In genomic region chr14:102803139-102803538, GRCh38 we compare ENCODE assay signal across 23 cellular contexts. TPM values are rescaled to one million over a fixed set of nuclear protein-coding genes. Genes with fewer than 3 reads are reported as not detected.
DNase-seq lines count a peak whose midpoint lies in the region; ATAC-seq, FAIRE-seq and TF ChIP-seq lines count a peak whose summit lies in the region.
"Had no signal": no experiment of that assay in that cellular context is flagged by ENCODE, and none has a peak within 500 bp of the region (broad histone marks: within the 10 kb centered on the region; RNA-seq: fewer than 3 reads in every experiment).

No MANE protein-coding gene starts in this region.

- no peak overlapping the region for H4K91ac ChIP-seq in H1 (replicated peaks; ENCODE audit: insufficient read length, low read length)

- WGBS in H1 (ENCODE audit: extremely low coverage in 1 of 2, insufficient coverage in 1 of 2, insufficient read length in 1 of 2, insufficient replicate concordance in 2 of 2, low coverage in 1 of 2, low lambda C conversion rate in 2 of 2, missing lambda C conversion rate in 1 of 2), 2 experiments: 93% methylated on average over 4 of the region's 4 CpGs; no CpG with 5 or more reads in 1 of the 2 experiments
- WGBS in thyroid gland, 2 donors: 39 to 47% methylated on average over 4 of the region's 4 CpGs

- intact Hi-C loops in thyroid gland (cut with DNase I): no loop called here

- H3K4ac ChIP-seq in H1 (replicated peaks; ENCODE audit: insufficient read length, low read depth, low read length): no peak overlapping the region

- H3K79me2 ChIP-seq in H1 (ENCODE audit: control insufficient read depth in 1 of 2, insufficient read depth in 2 of 2, low read length in 2 of 2): 0 out of 4 replicates have a peak, but pooled peaks cover 0 to 2% of the 10 kb centered on the region in 2 experiments

- H4K5ac ChIP-seq in H1 (ENCODE audit: insufficient read length, low read depth, low read length): no peak overlapping the region

- 0 out of 2 replicates have a peak overlapping the region, but pooled peaks have one; percentile 11 for H2AK5ac ChIP-seq in H1 (ENCODE audit: low read depth, low read length)

- TF ChIP-seq POLR2A in H1 (IDR thresholded peaks at IDR 0.05; ENCODE audit: control extremely low read depth in 1 of 2, low read depth in 2 of 2, low read length in 2 of 2) (no peak), thyroid gland (IDR thresholded peaks at IDR 0.05) (no peak)

- H3K36me3 ChIP-seq in H1 (ENCODE audit: control insufficient read depth in 2 of 4, insufficient read depth in 4 of 4, low read length in 3 of 4) (no peaks in the 10 kb centered on the region), thyroid gland (no peaks in the 10 kb centered on the region)
- H3K36me3 ChIP-seq: esophagus squamous epithelium, WERI-Rb-1 had no signal

- no peak overlapping the region for H4K8ac ChIP-seq in H1 (ENCODE audit: extremely low read depth, insufficient read depth, low read length)

- 0 out of 2 replicates have a peak overlapping the region, but pooled peaks have one; percentile 29 for H2BK15ac ChIP-seq in H1 (ENCODE audit: low read length)

- H3K4me1 ChIP-seq in H1 (replicated peaks in 1 of 4; ENCODE audit: control insufficient read depth in 3 of 4, insufficient read depth in 4 of 4, low read length in 3 of 4) (peaks cover 3 to 13% (median 8%) of the 10 kb centered on the region in 4 experiments; a peak in 5 of 7 replicates), thyroid gland (peaks cover 20 to 37% of the 10 kb centered on the region in 2 donors)
- H3K4me1 ChIP-seq: parathyroid adenoma had no signal

- no peak overlapping the region for H2BK120ac ChIP-seq in H1 (replicated peaks; ENCODE audit: low read depth, low read length)

- H2BK5ac ChIP-seq in H1 (ENCODE audit: low read depth, low read length): no peak overlapping the region

- H2AFZ ChIP-seq in H1 (ENCODE audit: low read length): no peak overlapping the region
- H2AFZ ChIP-seq: parathyroid adenoma had no signal

- no peaks in the 10 kb centered on the region for H3K27me3 Mint-ChIP-seq in activated naive CD4-positive, alpha-beta T cell treated with anti-CD3 and anti-CD28 coated beads, Interleukin-2, amount 50 U/mL, for 24 hours
- H3K27me3 Mint-ChIP-seq in T-helper 17 cell: no peaks in the 10 kb centered on the region

- TF ChIP-seq CTCF in H1 (IDR thresholded peaks at IDR 0.05; ENCODE audit: control extremely low read depth in 1 of 3, insufficient read depth in 1 of 3, low read depth in 1 of 3, low read length in 3 of 3) (no peak), thyroid gland (IDR thresholded peaks at IDR 0.05) (no peak)

- peaks cover 0 to 4% of the 10 kb centered on the region in 2 experiments for H4K20me1 ChIP-seq in H1 (replicated peaks in 1 of 2; ENCODE audit: control insufficient read depth in 1 of 2, insufficient read depth in 2 of 2, low read length in 2 of 2)

- H3K36me3 Mint-ChIP-seq in activated naive CD4-positive, alpha-beta T cell treated with anti-CD3 and anti-CD28 coated beads, Interleukin-2, amount 50 U/mL, for 24 hours: peaks cover 16% of the 10 kb centered on the region
- H3K36me3 Mint-ChIP-seq in T-helper 17 cell (ENCODE audit: low read depth): no peaks in the 10 kb centered on the region

- H3K4me3 ChIP-seq in H1 (ENCODE audit: extremely low read depth in 1 of 4, insufficient read depth in 2 of 4, low read depth in 3 of 4, low read length in 4 of 4) (no peak overlapping the region), thyroid gland (replicated peaks in 1 of 3) (no peak overlapping the region)
- H3K4me3 ChIP-seq: esophagus squamous epithelium had no signal

- no peak overlapping the region for H3K14ac ChIP-seq in H1 (ENCODE audit: insufficient read length)

- DNase-seq in activated naive CD4-positive, alpha-beta T cell treated with anti-CD3 and anti-CD28 coated beads, Interleukin-2, amount 50 U/mL, for 16 hours: no peak
- DNase-seq in T-helper 17 cell: no peak
- DNase-seq in H1 (ENCODE audit: low read depth in 1 of 2, low spot score in 2 of 2): no peak
- DNase-seq in thyroid gland: peak; percentile 78 to 79
- no peak for DNase-seq in NCI-H1436 treated with DMSO at 0.1 percent for 48 hours (lab: John Stamatoyannopoulos, UW)
- no peak for DNase-seq in middle frontal gyrus (ENCODE audit: extremely low spot score, low spot score)
- DNase-seq in GDM1 (lab: John Stamatoyannopoulos, UW): no peak
- DNase-seq: activated CD8-positive, alpha-beta memory T cell treated with anti-CD3 and anti-CD28 coated beads, Interleukin-2, amount 50 U/mL, for 4 hours; Calu3; cerebellar nuclear complex; effector CD8-positive, alpha-beta T cell; esophagus squamous epithelium; GF-D8; Kasumi-1; NCI-H1105; NCI-H69; stimulated activated CD4-positive, alpha-beta T cell treated with anti-CD3 and anti-CD28 coated beads, Interleukin-1b, Interleukin-23, amount 100 ng/mL, for 48 hours; SW 1271; WERI-Rb-1 had no signal

- no peak overlapping the region for H3K27ac ChIP-seq in H1 (ENCODE audit: low read depth, low read length)
- H3K27ac ChIP-seq in thyroid gland: peak overlapping the region; percentile 4 to 41 (median 36)
- H3K27ac ChIP-seq: esophagus squamous epithelium, parathyroid adenoma, WERI-Rb-1 had no signal

- ATAC-seq in T-helper 17 cell: no peak

- H3K79me1 ChIP-seq in H1 (ENCODE audit: low read depth, low read length): peaks cover 2% of the 10 kb centered on the region; the same call in 1 of the 2 replicates

- CTCF ChIA-PET in H1 (lab: Charles Lee; ENCODE audit: partially characterized antibody): interaction anchor here (0.6 to 1.5 kb wide), 5 partner anchors 18 to 760 kb away, joined by 3 to 6 read pairs (median 5); partner anchors contain the start of gene COA8

- POLR2A ChIA-PET in H1 (lab: Charles Lee; ENCODE audit: partially characterized antibody): no interaction called here

- peaks cover 69% of the 10 kb centered on the region for H3K4me1 Mint-ChIP-seq in activated naive CD4-positive, alpha-beta T cell treated with anti-CD3 and anti-CD28 coated beads, Interleukin-2, amount 50 U/mL, for 24 hours
- H3K4me1 Mint-ChIP-seq in T-helper 17 cell: peaks cover 50% of the 10 kb centered on the region

- H3K27ac Mint-ChIP-seq in activated naive CD4-positive, alpha-beta T cell treated with anti-CD3 and anti-CD28 coated beads, Interleukin-2, amount 50 U/mL, for 24 hours: no peak overlapping the region
- peak overlapping the region; percentile 32 for H3K27ac Mint-ChIP-seq in T-helper 17 cell

- H3K27me3 ChIP-seq in H1 (replicated peaks in 1 of 4; ENCODE audit: control insufficient read depth in 3 of 4, extremely low read depth in 1 of 4, insufficient read depth in 3 of 4, low read length in 3 of 4) (no peaks in the 10 kb centered on the region), thyroid gland (no peaks in the 10 kb centered on the region)
- H3K27me3 ChIP-seq: esophagus squamous epithelium had no signal

- FAIRE-seq in H1 (lab: Jason Lieb, UNC): no peak
- FAIRE-seq: GM12891, urothelium cell line had no signal

- H3K4me3 Mint-ChIP-seq in activated naive CD4-positive, alpha-beta T cell treated with anti-CD3 and anti-CD28 coated beads, Interleukin-2, amount 50 U/mL, for 24 hours: peak overlapping the region; percentile 41
- peak overlapping the region; percentile 50 for H3K4me3 Mint-ChIP-seq in T-helper 17 cell

- H3K9me3 Mint-ChIP-seq in activated naive CD4-positive, alpha-beta T cell treated with anti-CD3 and anti-CD28 coated beads, Interleukin-2, amount 50 U/mL, for 24 hours: no peaks in the 10 kb centered on the region

- H3K23ac ChIP-seq in H1 (ENCODE audit: insufficient read length): no peak overlapping the region

- no peak overlapping the region for H2BK20ac ChIP-seq in H1 (ENCODE audit: low read length)

- H2BK12ac ChIP-seq in H1 (ENCODE audit: low read depth, low read length): no peak overlapping the region

- H3K9ac ChIP-seq in H1 (replicated peaks in 1 of 4; ENCODE audit: extremely low read depth in 1 of 4, low read depth in 3 of 4, low read length in 3 of 4): no peak overlapping the region
- H3K9ac ChIP-seq: parathyroid adenoma had no signal

- no peaks in the 10 kb centered on the region for H3K23me2 ChIP-seq in H1 (ENCODE audit: low read depth, low read length)

- no peak overlapping the region for H3K4me2 ChIP-seq in H1 (ENCODE audit: insufficient read depth in 1 of 2, low read depth in 2 of 2, low read length in 2 of 2)

- H3K18ac ChIP-seq in H1 (ENCODE audit: extremely low read depth, low read length): no peak overlapping the region

- no peak overlapping the region for H3K56ac ChIP-seq in H1 (replicated peaks; ENCODE audit: insufficient read length, low read depth, low read length)

- H3K9me3 ChIP-seq in T-helper 17 cell (ENCODE audit: control insufficient read depth, low read length, poor library complexity, severe bottlenecking) (no peaks in the 10 kb centered on the region), H1 (ENCODE audit: insufficient read depth in 2 of 2, low read depth in 1 of 2, low read length in 1 of 2) (no peaks in the 10 kb centered on the region), thyroid gland (no peaks in the 10 kb centered on the region)
- H3K9me3 ChIP-seq: esophagus squamous epithelium had no signal

- no peak for TF ChIP-seq EP300 in H1 (IDR thresholded peaks at IDR 0.05; ENCODE audit: borderline replicate concordance in 1 of 2, low read depth in 2 of 2, low read length in 2 of 2)

- no peak for TF ChIP-seq RAD21 in H1 (IDR thresholded peaks at IDR 0.05 in 1 of 2, conservative IDR thresholded peaks at IDR 0.05 in 1 of 2; ENCODE audit: low read depth in 2 of 2, low read length in 2 of 2)

TF ChIP-seq in H1, 55 proteins besides CTCF, POLR2A, EP300 and RAD21 (continues in another document):
- TF ChIP-seq E2F6 (IDR thresholded peaks at IDR 0.05) (no peak), RFX5 (IDR thresholded peaks at IDR 0.05; ENCODE audit: borderline replicate concordance, low read depth, low read length) (no peak), SP1 (IDR thresholded peaks at IDR 0.05; ENCODE audit: low read depth, low read length) (no peak), YY1 (IDR thresholded peaks at IDR 0.05; ENCODE audit: low read depth, low read length) (no peak), BACH1 (IDR thresholded peaks at IDR 0.05; ENCODE audit: low read length) (no peak)

RNA-seq across cellular contexts. Expression of gene TRAF3, which starts 25.9 kb away (rescaled TPM):
- 10 to 100 TPM; 47.8 to 54.4 TPM for total RNA-seq in T-helper 17 cell
- total RNA-seq in H1 (2021; fragmentation: NEBNext Ultra II Directional; extraction: Animal tissue kit (Norgen Biotek cat#: 25700)): 10.0 and 12.1 TPM in 2 replicates
- polyA plus RNA-seq in H1 (2011; rRNA removed): 5.8 and 6.5 TPM in 2 replicates
- polyA plus RNA-seq in H1 (2011; cell fraction: cytosol; rRNA removed): 6.7 TPM
- 11.0 TPM for polyA plus RNA-seq in H1 (2011; cell fraction: nucleus; rRNA removed)
- polyA plus RNA-seq in H1 (2012, experiment 1 of 2): 6.8 to 8.1 TPM (median 7.6 TPM) in 4 replicates
- polyA plus RNA-seq in H1 (2012, experiment 2 of 2): 3.8 TPM
- polyA plus RNA-seq in H1 (2013, experiment 1 of 2): 4.9 TPM
- 5.2 TPM for polyA plus RNA-seq in H1 (2013, experiment 2 of 2)
- 14.0 and 19.4 TPM in 2 replicates for polyA minus RNA-seq in H1 (2011; rRNA and poly(A)+ RNA removed)
- polyA minus RNA-seq in H1 (2011; cell fraction: cytosol; rRNA and poly(A)+ RNA removed): 4.9 TPM
- 10.2 TPM for polyA minus RNA-seq in H1 (2011; cell fraction: nucleus; rRNA and poly(A)+ RNA removed)
- 10 to 100 TPM; 15.9 to 24.9 (median 18.6) TPM for total RNA-seq in thyroid gland

Comparison
In these comparisons a context has a peak if more than half of its experiments do, and no peak if none do; other contexts are left out.
1. DNase-seq: peak in thyroid gland (2 of 2); none in activated naive CD4-positive, alpha-beta T cell treated with anti-CD3 and anti-CD28 coated beads, Interleukin-2, amount 50 U/mL, for 16 hours (single experiment), T-helper 17 cell (0 of 3), H1 (0 of 2), NCI-H1436 treated with DMSO at 0.1 percent for 48 hours (single experiment), middle frontal gyrus (single experiment) and GDM1 (single experiment).